Comparison of ENCODE assay signal across 9 cellular contexts in the genomic region with DNA sequence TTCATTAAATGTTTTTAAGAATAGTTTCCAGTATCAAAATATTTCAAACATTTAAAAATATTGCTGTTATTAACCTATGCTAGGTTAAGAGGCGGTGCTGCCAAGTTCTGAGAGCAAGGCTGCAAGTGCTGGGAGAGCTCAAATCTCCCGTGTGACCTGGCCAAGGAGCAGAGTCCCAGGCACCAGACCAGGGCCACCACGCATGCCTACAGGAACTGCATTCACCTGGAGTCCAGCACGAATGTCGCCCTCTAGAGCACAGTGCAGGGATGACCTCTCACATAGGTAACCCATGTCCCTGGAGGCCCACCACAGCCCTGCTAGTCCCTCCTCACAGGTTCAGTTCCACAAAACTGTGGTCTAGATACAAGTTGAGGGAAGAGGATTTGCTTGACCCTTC.
A peak's percentile ranks its signal among the peaks of the same experiment; 100 is the strongest.
DNase-seq lines count a peak whose midpoint lies in the region; TF ChIP-seq lines count a peak whose summit lies in the region.
"Had no signal": no experiment of that assay in that cellular context is flagged by ENCODE, and none has a peak within 500 bp of the region (broad histone marks: within the 10 kb centered on the region; RNA-seq: fewer than 3 reads in every experiment).

No MANE protein-coding gene starts in this region.

- H2AFZ ChIP-seq in hepatocyte, result no peak overlapping the region

- H3K27ac Mint-ChIP-seq in activated T-helper 2 cell treated with anti-CD3 and anti-CD28 coated beads, Interferon-gamma antibody, Interleukin-2, Interleukin-4, amounts not matched to agents 10 μg/mL and 5 μg/mL and 100 μg/mL, durations not matched to agents 14 hours and 24 hours and 36 hours, result no peak overlapping the region
- H3K27ac Mint-ChIP-seq: dendritic cell treated with granulocyte-macrophage colony-stimulating factor and Interleukin-4, amounts not matched to agents 40 ng/mL and 50 ng/mL, for 4 days had no signal

- no peak for TF ChIP-seq POLR2A in NB4 (IDR thresholded peaks at IDR 0.05; ENCODE audit: extremely low read depth, insufficient read length)

- H3K27me3 ChIP-seq in A673 (replicated peaks; ENCODE audit: insufficient read depth, low read depth, low read length, poor library complexity) (no peaks in the 10 kb centered on the region), hepatocyte (no peaks in the 10 kb centered on the region)

- no peaks in the 10 kb centered on the region for H3K9me2 ChIP-seq in hepatocyte (replicated peaks; ENCODE audit: insufficient read depth)

- no peak overlapping the region for H3K4me3 Mint-ChIP-seq in activated T-helper 2 cell treated with anti-CD3 and anti-CD28 coated beads, Interferon-gamma antibody, Interleukin-2, Interleukin-4, amounts not matched to agents 10 μg/mL and 5 μg/mL and 100 μg/mL, durations not matched to agents 14 hours and 24 hours and 36 hours (ENCODE audit: low read depth)
- H3K4me3 Mint-ChIP-seq: dendritic cell treated with granulocyte-macrophage colony-stimulating factor and Interleukin-4, amounts not matched to agents 40 ng/mL and 50 ng/mL, for 4 days had no signal

- POLR2A ChIA-PET in A673 (lab: Charles Lee; ENCODE audit: low non-redundant PET), result no interaction called here
- POLR2A ChIA-PET in HEK293T (lab: Yijun Ruan, JAX), result no interaction called here

- no peaks in the 10 kb centered on the region for H4K20me1 ChIP-seq in hepatocyte (ENCODE audit: insufficient read depth, poor library complexity, severe bottlenecking)

- H3K4me1 Mint-ChIP-seq in activated T-helper 2 cell treated with anti-CD3 and anti-CD28 coated beads, Interferon-gamma antibody, Interleukin-2, Interleukin-4, amounts not matched to agents 10 μg/mL and 5 μg/mL and 100 μg/mL, durations not matched to agents 14 hours and 24 hours and 36 hours (ENCODE audit: low read depth), result peaks cover 10% of the 10 kb centered on the region

- CTCF ChIA-PET in A673 (lab: Charles Lee) (no interaction called here), HEK293T (lab: Yijun Ruan, JAX) (interaction anchor here (0.7 kb wide), 2 partner anchors 116 to 289 kb away, joined by 3 to 4 read pairs; no protein-coding TSS in a partner anchor)

- no peaks in the 10 kb centered on the region for H3K79me2 ChIP-seq in hepatocyte

- no peaks in the 10 kb centered on the region for H3K27me3 Mint-ChIP-seq in activated T-helper 2 cell treated with anti-CD3 and anti-CD28 coated beads, Interferon-gamma antibody, Interleukin-2, Interleukin-4, amounts not matched to agents 10 μg/mL and 5 μg/mL and 100 μg/mL, durations not matched to agents 14 hours and 24 hours and 36 hours (ENCODE audit: low read depth)
- H3K27me3 Mint-ChIP-seq: dendritic cell treated with granulocyte-macrophage colony-stimulating factor and Interleukin-4, amounts not matched to agents 40 ng/mL and 50 ng/mL, for 4 days had no signal

- H3K36me3 ChIP-seq in A673 (ENCODE audit: insufficient read depth, low read length, poor library complexity, severe bottlenecking) (no peaks in the 10 kb centered on the region), hepatocyte (replicated peaks; ENCODE audit: insufficient read depth, low read depth) (no peaks in the 10 kb centered on the region)

- TF ChIP-seq CTCF in A673 (conservative IDR thresholded peaks at IDR 0.05; ENCODE audit: low read depth, low read length) (peak; percentile 51), GM12875 (IDR thresholded peaks at IDR 0.05; ENCODE audit: borderline replicate concordance, insufficient read depth, low read depth, low read length) (peak; percentile 80), NB4 (IDR thresholded peaks at IDR 0.05; ENCODE audit: low read depth, low read length) (peak; percentile 61), hepatocyte (IDR thresholded peaks at IDR 0.05; ENCODE audit: poor library complexity) (peak; percentile 32)

- BruUV-seq in A673 (replicated peaks; lab: Mats Ljungman, UMichigan), result no TSS peak

- WGBS in hepatocyte (ENCODE audit: low lambda C conversion rate, missing lambda C conversion rate), result 47% methylated on average over 5 of the region's 5 CpGs

- no peak overlapping the region for H3K4me3 ChIP-seq in A673 (ENCODE audit: low read depth, low read length, poor library complexity, severe bottlenecking)
- no peak overlapping the region for H3K4me3 ChIP-seq in GM12875 (ENCODE audit: low read depth, low read length)
- no peak overlapping the region for H3K4me3 ChIP-seq in NB4 (ENCODE audit: low read depth, low read length)
- H3K4me3 ChIP-seq in hepatocyte, result no peak overlapping the region

- H3K27ac ChIP-seq in A673 (ENCODE audit: low read depth, low read length, poor library complexity, severe bottlenecking), result no peak overlapping the region
- no peak overlapping the region for H3K27ac ChIP-seq in hepatocyte

- H3K9me3 ChIP-seq in A673 (ENCODE audit: low read depth, low read length, poor library complexity, severe bottlenecking) (no peaks in the 10 kb centered on the region), hepatocyte (ENCODE audit: low read depth) (no peaks in the 10 kb centered on the region)

- no peak overlapping the region for H3K4me2 ChIP-seq in hepatocyte

- no peaks in the 10 kb centered on the region for H3K36me3 Mint-ChIP-seq in activated T-helper 2 cell treated with anti-CD3 and anti-CD28 coated beads, Interferon-gamma antibody, Interleukin-2, Interleukin-4, amounts not matched to agents 10 μg/mL and 5 μg/mL and 100 μg/mL, durations not matched to agents 14 hours and 24 hours and 36 hours (ENCODE audit: low read depth)

- intact Hi-C loops in A673 (cut with micrococcal nuclease; ENCODE audit: unreplicated experiment), result no loop called here
- intact Hi-C loops in activated T-helper 2 cell treated with anti-CD3 and anti-CD28 coated beads, Interferon-gamma antibody, Interleukin-2, Interleukin-4, amounts not matched to agents 10 μg/mL and 5 μg/mL and 100 μg/mL, durations not matched to agents 14 hours and 24 hours and 36 hours (cut with micrococcal nuclease), result no loop called here

- peak; percentile 5 for DNase-seq in A673 (ENCODE audit: low spot score)
- peak; percentile 65 for DNase-seq in HEK293T (ENCODE audit: extremely low spot score)
- DNase-seq in NB4 (ENCODE audit: low read depth), result peak; percentile 42
- DNase-seq in hepatocyte (ENCODE audit: low spot score), result peak; percentile 26
- DNase-seq in DMS79 (lab: John Stamatoyannopoulos, UW), result no peak
- DNase-seq in amniotic stem cell (lab: John Stamatoyannopoulos, UW), result no peak
- no peak for DNase-seq in activated T-helper 2 cell treated with anti-CD3 and anti-CD28 coated beads, Interferon-gamma antibody, Interleukin-2, Interleukin-4, amounts not matched to agents 10 μg/mL and 5 μg/mL and 100 μg/mL, durations not matched to agents 14 hours and 24 hours and 36 hours (ENCODE audit: low spot score)

- H3K4me1 ChIP-seq in A673 (ENCODE audit: insufficient read depth, low read length, poor library complexity, severe bottlenecking) (no peaks in the 10 kb centered on the region), hepatocyte (ENCODE audit: insufficient read depth) (no peaks in the 10 kb centered on the region)

- H3K9me3 Mint-ChIP-seq in activated T-helper 2 cell treated with anti-CD3 and anti-CD28 coated beads, Interferon-gamma antibody, Interleukin-2, Interleukin-4, amounts not matched to agents 10 μg/mL and 5 μg/mL and 100 μg/mL, durations not matched to agents 14 hours and 24 hours and 36 hours, result no peaks in the 10 kb centered on the region

TF ChIP-seq in HEK293T, 16 proteins besides CTCF, POLR2A, EP300 and RAD21:
- TF ChIP-seq FOXM1 (IDR thresholded peaks at IDR 0.05; ENCODE audit: borderline replicate concordance), result no peak
- TF ChIP-seq SUZ12 (IDR thresholded peaks at IDR 0.05), result no peak
- TF ChIP-seq NFRKB (IDR thresholded peaks at IDR 0.05), result no peak
- no peak for TF ChIP-seq TARDBP (IDR thresholded peaks at IDR 0.05)
- TF ChIP-seq HDGF (IDR thresholded peaks at IDR 0.05; ENCODE audit: borderline replicate concordance), result no peak
- TF ChIP-seq FOXK2 (IDR thresholded peaks at IDR 0.05), result no peak
- no peak for TF ChIP-seq CTBP1 (IDR thresholded peaks at IDR 0.05; ENCODE audit: borderline replicate concordance)
- TF ChIP-seq LEF1 (IDR thresholded peaks at IDR 0.05; ENCODE audit: borderline replicate concordance), result no peak
- TF ChIP-seq, protein P1, sequence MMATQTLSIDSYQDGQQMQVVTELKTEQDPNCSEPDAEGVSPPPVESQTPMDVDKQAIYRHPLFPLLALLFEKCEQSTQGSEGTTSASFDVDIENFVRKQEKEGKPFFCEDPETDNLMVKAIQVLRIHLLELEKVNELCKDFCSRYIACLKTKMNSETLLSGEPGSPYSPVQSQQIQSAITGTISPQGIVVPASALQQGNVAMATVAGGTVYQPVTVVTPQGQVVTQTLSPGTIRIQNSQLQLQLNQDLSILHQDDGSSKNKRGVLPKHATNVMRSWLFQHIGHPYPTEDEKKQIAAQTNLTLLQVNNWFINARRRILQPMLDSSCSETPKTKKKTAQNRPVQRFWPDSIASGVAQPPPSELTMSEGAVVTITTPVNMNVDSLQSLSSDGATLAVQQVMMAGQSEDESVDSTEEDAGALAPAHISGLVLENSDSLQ (IDR thresholded peaks at IDR 0.05), result no peak
- TF ChIP-seq SP1 (IDR thresholded peaks at IDR 0.05), result no peak
- TF ChIP-seq BHLHE40 (IDR thresholded peaks at IDR 0.05; ENCODE audit: borderline replicate concordance), result no peak
- no peak for TF ChIP-seq FOXA1 (IDR thresholded peaks at IDR 0.05)
- TF ChIP-seq ARNT (IDR thresholded peaks at IDR 0.05), result no peak
- no peak for TF ChIP-seq L3MBTL2 (conservative IDR thresholded peaks at IDR 0.05)
- TF ChIP-seq ZNF384 (IDR thresholded peaks at IDR 0.05), result no peak
- TF ChIP-seq ELF4 (IDR thresholded peaks at IDR 0.05), result no peak

Comparison
In these comparisons a context has a peak if more than half of its experiments do, and no peak if none do; other contexts are left out.
1. DNase-seq: peak in A673 (single experiment), HEK293T (single experiment), NB4 (single experiment) and hepatocyte (single experiment); none in DMS79 (single experiment), amniotic stem cell (single experiment) and activated T-helper 2 cell treated with anti-CD3 and anti-CD28 coated beads, Interferon-gamma antibody, Interleukin-2, Interleukin-4, amounts not matched to agents 10 μg/mL and 5 μg/mL and 100 μg/mL, durations not matched to agents 14 hours and 24 hours and 36 hours (single experiment).
2. Peak in every context shown above with its lines, with median percentiles within 50 percentile points of each other: CTCF ChIP-seq.